ENCODE assay signal across 8 cellular contexts in the genomic region with DNA sequence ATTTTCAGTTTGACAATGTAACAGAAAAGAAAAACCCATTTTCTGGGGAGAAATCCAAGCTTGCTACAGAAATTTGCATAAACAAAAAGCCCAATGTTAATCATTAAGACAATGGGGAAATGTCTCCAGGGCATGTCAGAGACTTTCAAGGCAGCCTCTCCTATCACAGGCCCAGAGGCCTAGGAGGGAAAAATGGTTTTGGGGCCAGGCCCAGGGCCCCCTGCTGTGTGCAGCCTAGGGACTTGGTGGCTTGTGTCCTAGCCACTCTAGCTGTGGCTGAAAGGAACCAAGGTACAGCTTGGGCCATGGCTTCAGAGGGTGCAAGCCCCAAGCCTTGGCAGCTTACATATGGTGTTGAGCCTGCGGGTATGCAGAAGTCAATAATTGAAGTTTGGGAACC.
"Had no signal": no experiment of that assay in that cellular context is flagged by ENCODE, and none has a peak within 500 bp of the region (broad histone marks: within the 10 kb centered on the region; RNA-seq: fewer than 3 reads in every experiment).

No MANE protein-coding gene starts in this region.

- H3K27me3 Mint-ChIP-seq: IgD-negative memory B cell had no signal

- ATAC-seq: GM23338, HepG2 had no signal

- H3K27ac ChIP-seq: HL-60 had no signal

- H3K4me3 Mint-ChIP-seq: GM23338, H9, HFFc6, IgD-negative memory B cell had no signal

- H3K27ac Mint-ChIP-seq: GM23338, H9, HFFc6 had no signal

- H3K9me3 Mint-ChIP-seq: IgD-negative memory B cell had no signal

- H3K36me3 Mint-ChIP-seq: IgD-negative memory B cell had no signal

- DNase-seq: H9, HCEC 1CT, HFFc6, KG1 had no signal

- H3K4me3 ChIP-seq: GM23338 had no signal
